ENCODE assay signal across 21 cellular contexts in genomic region chr12:82651489-82651888, GRCh38. TPM values are rescaled to one million over a fixed set of nuclear protein-coding genes. Genes with fewer than 3 reads are reported as not detected.
DNase-seq lines count a peak whose midpoint lies in the region; ATAC-seq and TF ChIP-seq lines count a peak whose summit lies in the region.
"Had no signal": no experiment of that assay in that cellular context is flagged by ENCODE, and none has a peak within 500 bp of the region (broad histone marks: within the 10 kb centered on the region; RNA-seq: fewer than 3 reads in every experiment).

No MANE protein-coding gene starts in this region.

- CTCF ChIA-PET in WTC11 (lab: Charles Lee), result no interaction called here

- H4K20me1 ChIP-seq in smooth muscle cell (ENCODE audit: low read depth) (no peaks in the 10 kb centered on the region), MM.1S (ENCODE audit: insufficient read depth, low read length) (no peaks in the 10 kb centered on the region)

- POLR2A ChIA-PET in WTC11 (lab: Charles Lee), result no interaction called here

- no peaks in the 10 kb centered on the region for H3K79me2 ChIP-seq in smooth muscle cell (ENCODE audit: low read depth)
- no peaks in the 10 kb centered on the region for H3K79me2 ChIP-seq in MM.1S (ENCODE audit: low read length)

- H3K4me2 ChIP-seq in smooth muscle cell, result no peak overlapping the region
- no peak overlapping the region for H3K4me2 ChIP-seq in MM.1S (ENCODE audit: low read depth, low read length)
- H3K4me2 ChIP-seq: GM23338 had no signal

- DNase-seq in NCI-H1436 (lab: John Stamatoyannopoulos, UW) (peak; percentile 27), NCI-H1436 treated with DMSO at 0.1 percent for 48 hours (lab: John Stamatoyannopoulos, UW) (no peak), HT1080 (ENCODE audit: low read depth) (peak; percentile 40), RWPE2 (ENCODE audit: low spot score) (peak; percentile 89), smooth muscle cell (lab: John Stamatoyannopoulos, UW; ENCODE audit: unreplicated experiment) (no peak), MM.1S (no peak), WTC11 (ENCODE audit: low spot score) (no peak)
- DNase-seq: activated CD4-positive, alpha-beta T cell treated with anti-CD3 and anti-CD28 coated beads for 4 hours; effector CD8-positive, alpha-beta T cell; lower lobe of right lung; NCI-H2029; NCI-H526; SHP77 treated with DMSO at 0.1 percent for 48 hours; spleen; stimulated activated CD4-positive, alpha-beta T cell treated with anti-CD3 and anti-CD28 coated beads, Interleukin-4, amount 100 ng/mL, for 4 hours; stomach; T-helper 1 cell had no signal

- H3K4me1 Mint-ChIP-seq in WTC11, result peaks cover 21% of the 10 kb centered on the region

- H3K9me3 ChIP-seq in RWPE2 (ENCODE audit: severe bottlenecking) (no peaks in the 10 kb centered on the region), smooth muscle cell (replicated peaks; ENCODE audit: low read depth) (no peaks in the 10 kb centered on the region), MM.1S (replicated peaks; ENCODE audit: insufficient read depth, low read length) (no peaks in the 10 kb centered on the region)
- H3K9me3 ChIP-seq: lower lobe of right lung, spleen, stomach had no signal

- H3K4me3 ChIP-seq in RWPE2 (ENCODE audit: severe bottlenecking) (no peak overlapping the region), smooth muscle cell (no peak overlapping the region), MM.1S (ENCODE audit: low read length) (no peak overlapping the region)
- H3K4me3 ChIP-seq: GM23338, lower lobe of right lung, spleen, stomach had no signal

- no peak overlapping the region for H3K4me3 Mint-ChIP-seq in WTC11
- H3K4me3 Mint-ChIP-seq: GM23338 had no signal

- peaks cover 8% of the 10 kb centered on the region; the same call in 1 of the 2 replicates for H3K36me3 Mint-ChIP-seq in WTC11
- H3K36me3 Mint-ChIP-seq: activated naive CD4-positive, alpha-beta T cell treated with anti-CD3 and anti-CD28 coated beads, Interleukin-2, amount 50 U/mL, for 72 hours had no signal

- peaks cover 15% of the 10 kb centered on the region for H3K9me3 Mint-ChIP-seq in WTC11
- H3K9me3 Mint-ChIP-seq: activated naive CD4-positive, alpha-beta T cell treated with anti-CD3 and anti-CD28 coated beads, Interleukin-2, amount 50 U/mL, for 72 hours had no signal

- H3K27ac Mint-ChIP-seq in WTC11, result no peak overlapping the region
- H3K27ac Mint-ChIP-seq: activated naive CD4-positive, alpha-beta T cell treated with anti-CD3 and anti-CD28 coated beads, Interleukin-2, amount 50 U/mL, for 72 hours; GM23338 had no signal

- H3K36me3 ChIP-seq in RWPE2 (ENCODE audit: low read depth) (no peaks in the 10 kb centered on the region), smooth muscle cell (ENCODE audit: low read depth) (no peaks in the 10 kb centered on the region), MM.1S (replicated peaks; ENCODE audit: insufficient read depth, low read length) (no peaks in the 10 kb centered on the region)
- H3K36me3 ChIP-seq: lower lobe of right lung, spleen, stomach had no signal

- no peak for TF ChIP-seq CTCF in RWPE2 (IDR thresholded peaks at IDR 0.05; ENCODE audit: poor library complexity, severe bottlenecking)
- TF ChIP-seq CTCF in smooth muscle cell (IDR thresholded peaks at IDR 0.05; ENCODE audit: borderline replicate concordance, insufficient read depth, poor library complexity, severe bottlenecking), result no peak
- no peak for TF ChIP-seq CTCF in MM.1S (IDR thresholded peaks at IDR 0.05; ENCODE audit: low read length)
- TF ChIP-seq CTCF in WTC11 (IDR thresholded peaks at IDR 0.05), result no peak

- H3K27me3 ChIP-seq in RWPE2 (ENCODE audit: insufficient read depth, poor library complexity, severe bottlenecking) (no peaks in the 10 kb centered on the region), smooth muscle cell (ENCODE audit: low read depth) (no peaks in the 10 kb centered on the region), MM.1S (replicated peaks; ENCODE audit: insufficient read depth, low read length) (no peaks in the 10 kb centered on the region)
- H3K27me3 ChIP-seq: spleen, stomach had no signal

- no peaks in the 10 kb centered on the region for H3K9me2 ChIP-seq in MM.1S (replicated peaks; ENCODE audit: insufficient read depth, low read length)

- no peak for TF ChIP-seq POLR2A in GM18505 (IDR thresholded peaks at IDR 0.05; ENCODE audit: borderline replicate concordance, extremely low read depth, insufficient read depth, insufficient read length)

- H3K9ac ChIP-seq in smooth muscle cell (ENCODE audit: low read depth) (no peak overlapping the region), MM.1S (ENCODE audit: low read length) (no peak overlapping the region)

- H2AFZ ChIP-seq in smooth muscle cell (ENCODE audit: low read depth), result no peak overlapping the region
- H2AFZ ChIP-seq in MM.1S (ENCODE audit: low read length), result no peak overlapping the region
- H2AFZ ChIP-seq: GM23338 had no signal

- no peaks in the 10 kb centered on the region for H3F3A ChIP-seq in smooth muscle cell (ENCODE audit: low read depth)
- H3F3A ChIP-seq in MM.1S (ENCODE audit: insufficient read depth, low read length), result peaks cover 3% of the 10 kb centered on the region; the same call in 1 of the 2 replicates

- H3K4me1 ChIP-seq in RWPE2 (ENCODE audit: insufficient read depth, poor library complexity, severe bottlenecking) (peaks cover 24% of the 10 kb centered on the region), smooth muscle cell (ENCODE audit: low read depth) (peaks cover 4% of the 10 kb centered on the region), MM.1S (ENCODE audit: low read length) (peaks cover 33% of the 10 kb centered on the region)
- H3K4me1 ChIP-seq: lower lobe of right lung, spleen, stomach had no signal

- ATAC-seq in RWPE2 (ENCODE audit: low read depth) (peak; percentile 94), GM18505 (IDR thresholded peaks at IDR 0.05; ENCODE audit: unreplicated experiment) (no peak), WTC11 (no peak)
- ATAC-seq: activated naive CD4-positive, alpha-beta T cell treated with anti-CD3 and anti-CD28 coated beads, Interleukin-2, amount 50 U/mL, for 72 hours; GM23338; lower lobe of right lung had no signal

- no peaks in the 10 kb centered on the region for H3K27me3 Mint-ChIP-seq in WTC11 (ENCODE audit: low read depth)

- peak overlapping the region; percentile 85 for H3K27ac ChIP-seq in RWPE2 (ENCODE audit: poor library complexity, severe bottlenecking)
- peak overlapping the region; percentile 41 for H3K27ac ChIP-seq in smooth muscle cell (ENCODE audit: low read depth)
- H3K27ac ChIP-seq in MM.1S (ENCODE audit: low read length), result no peak overlapping the region
- H3K27ac ChIP-seq: HL-60, lower lobe of right lung, spleen, stomach had no signal

- WGBS in smooth muscle cell (ENCODE audit: low lambda C conversion rate), result 88% methylated on average over 4 of the region's 4 CpGs

TF ChIP-seq in WTC11, 78 proteins besides CTCF, POLR2A, EP300 and RAD21 (continues in another document):
- TF ChIP-seq AFF4 (CRISPR knock-in tag; IDR thresholded peaks at IDR 0.05; ENCODE audit: borderline replicate concordance) (no peak), ZNF263 (CRISPR knock-in tag; IDR thresholded peaks at IDR 0.05; ENCODE audit: low read depth) (no peak), HMGA2 (CRISPR knock-in tag; IDR thresholded peaks at IDR 0.05) (no peak), ELF4 (CRISPR knock-in tag; IDR thresholded peaks at IDR 0.05; ENCODE audit: low read depth) (no peak), KAT7 (CRISPR knock-in tag; IDR thresholded peaks at IDR 0.05; ENCODE audit: borderline replicate concordance) (no peak), IRF2 (CRISPR knock-in tag; IDR thresholded peaks at IDR 0.05; ENCODE audit: borderline replicate concordance, low read depth) (no peak), ETV6 (CRISPR knock-in tag; IDR thresholded peaks at IDR 0.05) (no peak), E2F5 (CRISPR knock-in tag; IDR thresholded peaks at IDR 0.05) (no peak)

RNA-seq across cellular contexts. Expression of gene TMTC2, which starts 35.2 kb away (rescaled TPM):
- total RNA-seq in HT1080 (2014; rRNA removed; shearing (Covaris generic)), result 1.6 and 1.7 TPM in 2 replicates
- 2.1 and 2.2 TPM in 2 replicates for polyA plus RNA-seq in HT1080 (2015; cell fraction: cytosol; rRNA removed)
- polyA plus RNA-seq in HT1080 (2015; cell fraction: nucleus; rRNA removed), result 4.7 and 5.0 TPM in 2 replicates
- 10.6 and 12.6 TPM in 2 replicates for total RNA-seq in smooth muscle cell
- 0.71 and 1.2 TPM in 2 replicates for polyA plus RNA-seq in smooth muscle cell
- total RNA-seq in WTC11 (2021), result 5.9 to 6.4 TPM (median 6.4 TPM) in 3 replicates

Comparison
In these comparisons a context has a peak if more than half of its experiments do, and no peak if none do; other contexts are left out.
1. DNase-seq: peak in NCI-H1436 (single experiment), HT1080 (single experiment) and RWPE2 (single experiment); none in NCI-H1436 treated with DMSO at 0.1 percent for 48 hours (single experiment), smooth muscle cell (single experiment), MM.1S (single experiment) and WTC11 (single experiment).